8 cellular contexts compared by ENCODE assay signal in genomic region chr11:130002846-130003716, GRCh38. TPM values are rescaled to one million over a fixed set of nuclear protein-coding genes. Genes with fewer than 3 reads are reported as not detected.
DNase-seq lines count a peak whose midpoint lies in the region; ATAC-seq, FAIRE-seq and TF ChIP-seq lines count a peak whose summit lies in the region.

No MANE protein-coding gene starts in this region.

- H3K9me3 Mint-ChIP-seq in WTC11 = peaks cover 12% of the 10 kb centered on the region

- CTCF ChIA-PET in WTC11 (lab: Charles Lee) = interaction anchor here (0.5 to 2.9 kb wide), 10 partner anchors 11 to 190 kb away, joined by 3 to 12 read pairs (median 5); no protein-coding TSS in a partner anchor

- peak overlapping the region; percentile 100 for H3K27ac Mint-ChIP-seq in WTC11

- TF ChIP-seq CTCF in WTC11 (IDR thresholded peaks at IDR 0.05) = no peak
- TF ChIP-seq CTCF in cardiac fibroblast (IDR thresholded peaks at IDR 0.05; ENCODE audit: low read depth, low read length) = no peak

- peak; percentile 91 for TF ChIP-seq POLR2A in GM18951 (IDR thresholded peaks at IDR 0.05; ENCODE audit: extremely low read depth, insufficient read depth, insufficient read length)

- 0% methylated on average over 60 to 65 of the region's 65 CpGs for WGBS in small intestine, 3 donors

- H3K27me3 Mint-ChIP-seq in WTC11 (ENCODE audit: low read depth) = no peaks in the 10 kb centered on the region

- H3K9me3 ChIP-seq in small intestine (ENCODE audit: control insufficient read depth, low read depth) = no peaks in the 10 kb centered on the region

- peaks cover 0 to 2% of the 10 kb centered on the region in 2 donors for H3K4me1 ChIP-seq in small intestine (ENCODE audit: control insufficient read depth in 2 of 2, insufficient read depth in 1 of 2, low read depth in 1 of 2, low read length in 1 of 2)

- peak overlapping the region; percentile 98 to 99 for H3K27ac ChIP-seq in small intestine (ENCODE audit: low read depth in 1 of 2, low read length in 1 of 2)

- no peaks in the 10 kb centered on the region for H3K36me3 ChIP-seq in small intestine (ENCODE audit: control insufficient read depth in 2 of 2, insufficient read depth in 2 of 2, low read length in 2 of 2)

- peak; percentile 78 for ATAC-seq in HG03175 (IDR thresholded peaks at IDR 0.05; ENCODE audit: unreplicated experiment)
- peak; percentile 84 for ATAC-seq in WTC11

- in situ Hi-C loops in GM18951 (cut with MboI; ENCODE audit: low sequenced_read_pairs, unreplicated experiment) = no loop called here

- DNase-seq in AG08396 (ENCODE audit: low spot score) (peak; percentile 99), NCI-H2227 treated with DMSO at 0.1 percent for 48 hours (lab: John Stamatoyannopoulos, UW) (peak; percentile 90), WTC11 (ENCODE audit: low spot score) (peak; percentile 84), cardiac fibroblast (ENCODE audit: low read depth in 2 of 2) (peak; percentile 98 to 99), iPS-NIHi7 (ENCODE audit: extremely low spot score) (peak; percentile 96), small intestine (peak; percentile 98)

- no peaks in the 10 kb centered on the region for H3K27me3 ChIP-seq in small intestine (ENCODE audit: control insufficient read depth in 2 of 2, insufficient read depth in 2 of 2, low read length in 2 of 2)

- FAIRE-seq in small intestine (lab: Jason Lieb, UNC) = no peak

- peak overlapping the region; percentile 93 for H3K4me3 Mint-ChIP-seq in WTC11

- POLR2A ChIA-PET in WTC11 (lab: Charles Lee) = interaction anchor here (0.6 to 2.2 kb wide), 17 partner anchors 11 to 519 kb away, joined by 3 to 16 read pairs (median 5); partner anchors contain the start of genes APLP2 and NFRKB

- H3K36me3 Mint-ChIP-seq in WTC11 = no peaks in the 10 kb centered on the region; the same call in 1 of the 2 replicates

- peaks cover 32% of the 10 kb centered on the region for H3K4me1 Mint-ChIP-seq in WTC11

- peak overlapping the region; percentile 62 to 74 for H3K4me3 ChIP-seq in cardiac fibroblast (replicated peaks in 1 of 2; ENCODE audit: low read depth in 2 of 2, low read length in 2 of 2)
- peak overlapping the region; percentile 75 to 98 for H3K4me3 ChIP-seq in small intestine (ENCODE audit: low read depth in 1 of 2, low read length in 2 of 2)

TF ChIP-seq in WTC11, 78 proteins besides CTCF, POLR2A, EP300 and RAD21 (continues in another document):
- TF ChIP-seq JAZF1 (CRISPR knock-in tag; IDR thresholded peaks at IDR 0.05) (no peak), TEAD4 (CRISPR knock-in tag; IDR thresholded peaks at IDR 0.05) (no peak), CREB1 (CRISPR knock-in tag; IDR thresholded peaks at IDR 0.05) (peak; percentile 68; the same call in 1 of the 2 replicates), IRF1 (CRISPR knock-in tag; IDR thresholded peaks at IDR 0.05) (0 out of 2 replicates have a peak, but pooled peaks have one; percentile 20), KAT7 (CRISPR knock-in tag; IDR thresholded peaks at IDR 0.05; ENCODE audit: borderline replicate concordance) (no peak), ESRRA (CRISPR knock-in tag; IDR thresholded peaks at IDR 0.05; ENCODE audit: borderline replicate concordance) (peak; percentile 61; the same call in 1 of the 2 replicates), MLX (CRISPR knock-in tag; IDR thresholded peaks at IDR 0.05) (no peak), ZNF219 (CRISPR knock-in tag; IDR thresholded peaks at IDR 0.05; ENCODE audit: borderline replicate concordance) (no peak), NFE2L1 (CRISPR knock-in tag; IDR thresholded peaks at IDR 0.05) (peak; percentile 35; the same call in 1 of the 2 replicates), ZNF232 (CRISPR knock-in tag; IDR thresholded peaks at IDR 0.05) (no peak; the same call in 1 of the 2 replicates), RORB (CRISPR knock-in tag; IDR thresholded peaks at IDR 0.05) (no peak), TP53 (CRISPR knock-in tag; IDR thresholded peaks at IDR 0.05) (no peak), TEAD1 (CRISPR knock-in tag; IDR thresholded peaks at IDR 0.05) (peak; percentile 92), NR2C2 (CRISPR knock-in tag; IDR thresholded peaks at IDR 0.05) (peak; percentile 38; the same call in 1 of the 2 replicates), RELA (CRISPR knock-in tag; IDR thresholded peaks at IDR 0.05; ENCODE audit: borderline replicate concordance) (no peak)
- TF ChIP-seq, protein P1, sequence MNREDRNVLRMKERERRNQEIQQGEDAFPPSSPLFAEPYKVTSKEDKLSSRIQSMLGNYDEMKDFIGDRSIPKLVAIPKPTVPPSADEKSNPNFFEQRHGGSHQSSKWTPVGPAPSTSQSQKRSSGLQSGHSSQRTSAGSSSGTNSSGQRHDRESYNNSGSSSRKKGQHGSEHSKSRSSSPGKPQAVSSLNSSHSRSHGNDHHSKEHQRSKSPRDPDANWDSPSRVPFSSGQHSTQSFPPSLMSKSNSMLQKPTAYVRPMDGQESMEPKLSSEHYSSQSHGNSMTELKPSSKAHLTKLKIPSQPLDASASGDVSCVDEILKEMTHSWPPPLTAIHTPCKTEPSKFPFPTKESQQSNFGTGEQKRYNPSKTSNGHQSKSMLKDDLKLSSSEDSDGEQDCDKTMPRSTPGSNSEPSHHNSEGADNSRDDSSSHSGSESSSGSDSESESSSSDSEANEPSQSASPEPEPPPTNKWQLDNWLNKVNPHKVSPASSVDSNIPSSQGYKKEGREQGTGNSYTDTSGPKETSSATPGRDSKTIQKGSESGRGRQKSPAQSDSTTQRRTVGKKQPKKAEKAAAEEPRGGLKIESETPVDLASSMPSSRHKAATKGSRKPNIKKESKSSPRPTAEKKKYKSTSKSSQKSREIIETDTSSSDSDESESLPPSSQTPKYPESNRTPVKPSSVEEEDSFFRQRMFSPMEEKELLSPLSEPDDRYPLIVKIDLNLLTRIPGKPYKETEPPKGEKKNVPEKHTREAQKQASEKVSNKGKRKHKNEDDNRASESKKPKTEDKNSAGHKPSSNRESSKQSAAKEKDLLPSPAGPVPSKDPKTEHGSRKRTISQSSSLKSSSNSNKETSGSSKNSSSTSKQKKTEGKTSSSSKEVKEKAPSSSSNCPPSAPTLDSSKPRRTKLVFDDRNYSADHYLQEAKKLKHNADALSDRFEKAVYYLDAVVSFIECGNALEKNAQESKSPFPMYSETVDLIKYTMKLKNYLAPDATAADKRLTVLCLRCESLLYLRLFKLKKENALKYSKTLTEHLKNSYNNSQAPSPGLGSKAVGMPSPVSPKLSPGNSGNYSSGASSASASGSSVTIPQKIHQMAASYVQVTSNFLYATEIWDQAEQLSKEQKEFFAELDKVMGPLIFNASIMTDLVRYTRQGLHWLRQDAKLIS (CRISPR knock-in tag; IDR thresholded peaks at IDR 0.05; ENCODE audit: borderline replicate concordance) = no peak
- TF ChIP-seq, protein P2, sequence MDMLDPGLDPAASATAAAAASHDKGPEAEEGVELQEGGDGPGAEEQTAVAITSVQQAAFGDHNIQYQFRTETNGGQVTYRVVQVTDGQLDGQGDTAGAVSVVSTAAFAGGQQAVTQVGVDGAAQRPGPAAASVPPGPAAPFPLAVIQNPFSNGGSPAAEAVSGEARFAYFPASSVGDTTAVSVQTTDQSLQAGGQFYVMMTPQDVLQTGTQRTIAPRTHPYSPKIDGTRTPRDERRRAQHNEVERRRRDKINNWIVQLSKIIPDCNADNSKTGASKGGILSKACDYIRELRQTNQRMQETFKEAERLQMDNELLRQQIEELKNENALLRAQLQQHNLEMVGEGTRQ (CRISPR knock-in tag; IDR thresholded peaks at IDR 0.05) = no peak; the same call in 1 of the 2 replicates
- TF ChIP-seq, protein P3, sequence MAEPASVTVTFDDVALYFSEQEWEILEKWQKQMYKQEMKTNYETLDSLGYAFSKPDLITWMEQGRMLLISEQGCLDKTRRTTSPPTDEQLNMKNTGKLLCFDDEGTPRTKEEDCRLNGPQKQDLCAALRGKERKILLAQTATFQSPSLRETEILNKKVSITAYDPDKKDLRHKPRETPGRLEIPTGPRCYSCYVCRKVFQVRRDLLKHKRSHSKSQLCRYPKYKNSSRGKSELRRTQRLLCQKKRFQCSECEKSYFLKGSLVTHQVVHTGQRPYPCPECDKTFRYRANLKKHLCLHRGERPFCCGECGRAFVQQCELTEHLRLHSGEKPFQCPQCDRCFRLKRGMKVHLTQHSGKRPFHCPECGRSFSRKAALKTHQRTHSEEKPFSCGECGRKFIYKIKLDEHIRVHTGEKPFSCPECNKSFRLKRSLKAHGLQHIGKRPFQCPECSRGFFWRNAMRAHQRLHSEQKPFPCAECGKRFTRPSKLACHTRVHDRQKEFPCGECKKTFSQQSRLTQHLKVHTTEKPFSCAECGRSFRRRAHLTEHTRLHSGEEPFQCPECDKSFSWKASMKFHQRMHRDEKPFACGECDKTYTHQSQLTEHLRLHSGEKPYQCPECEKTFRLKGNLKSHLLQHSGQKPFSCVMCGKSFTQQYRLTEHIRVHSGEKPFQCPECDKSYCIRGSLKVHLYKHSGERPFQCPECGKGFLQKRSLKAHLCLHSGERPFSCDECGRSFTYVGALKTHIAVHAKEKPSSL (CRISPR knock-in tag; conservative IDR thresholded peaks at IDR 0.05) = no peak
- TF ChIP-seq, protein P4, sequence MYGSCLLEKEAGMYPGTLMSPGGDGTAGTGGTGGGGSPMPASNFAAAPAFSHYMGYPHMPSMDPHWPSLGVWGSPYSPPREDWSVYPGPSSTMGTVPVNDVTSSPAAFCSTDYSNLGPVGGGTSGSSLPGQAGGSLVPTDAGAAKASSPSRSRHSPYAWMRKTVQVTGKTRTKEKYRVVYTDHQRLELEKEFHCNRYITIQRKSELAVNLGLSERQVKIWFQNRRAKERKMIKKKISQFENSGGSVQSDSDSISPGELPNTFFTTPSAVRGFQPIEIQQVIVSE (CRISPR knock-in tag; IDR thresholded peaks at IDR 0.05; ENCODE audit: borderline replicate concordance) = no peak

RNA-seq across cellular contexts. Expression of gene PRDM10, which starts 0.4 kb away (rescaled TPM):
- 15.8 to 18.9 TPM (median 17.9 TPM) in 3 replicates for total RNA-seq in WTC11 (2021)
- 1 to 10 TPM; 2.7 to 3.4 (median 3.2) TPM for polyA plus RNA-seq in small intestine

Comparison
In these comparisons a context has a peak if more than half of its experiments do, and no peak if none do; other contexts are left out.
1. Peak in every context shown above with its lines: DNase-seq, ATAC-seq, H3K4me3 ChIP-seq and H3K27ac ChIP-seq.